ENCODE assay signal across 8 cellular contexts in the genomic region with DNA sequence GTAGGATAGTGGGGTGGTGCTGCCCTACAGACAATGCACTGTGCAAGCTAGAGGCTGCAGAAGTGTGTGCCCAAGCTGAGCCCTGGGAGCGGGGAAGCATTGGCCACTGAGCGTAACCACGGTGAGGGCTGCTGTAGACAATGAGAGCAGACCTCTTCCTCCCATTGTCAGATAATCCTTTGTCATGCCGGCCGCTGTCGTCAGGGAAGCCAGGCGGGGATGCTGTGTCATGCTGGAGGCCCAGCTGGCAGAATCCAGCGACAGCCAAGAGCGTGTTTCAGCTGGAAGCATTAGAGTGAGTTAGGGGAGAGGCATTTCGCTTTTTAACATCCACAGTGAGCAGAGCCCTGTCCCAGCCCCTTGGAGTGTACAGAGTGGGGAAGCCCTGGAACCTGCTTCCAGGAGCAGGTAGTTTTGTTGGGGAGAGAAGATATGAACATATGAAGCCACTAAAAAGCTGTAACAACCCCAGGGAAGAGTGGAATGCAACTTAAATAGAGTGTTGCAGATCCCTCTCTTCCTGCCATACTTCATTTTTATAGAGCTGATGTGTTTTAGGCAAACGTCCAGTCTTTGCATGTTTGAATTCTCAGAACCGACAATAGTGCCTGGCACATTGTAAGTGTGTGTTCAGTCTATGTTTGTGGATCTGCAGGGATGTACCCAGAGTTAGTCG. TPM values are rescaled to one million over a fixed set of nuclear protein-coding genes. Genes with fewer than 3 reads are reported as not detected.
DNase-seq lines count a peak whose midpoint lies in the region; ATAC-seq and TF ChIP-seq lines count a peak whose summit lies in the region.

No MANE protein-coding gene starts in this region.

- peak overlapping the region; percentile 93 to 96 (median 95) for H3K27ac Mint-ChIP-seq in nephron
- no peak overlapping the region for H3K27ac Mint-ChIP-seq in stimulated activated effector memory CD8-positive, alpha-beta T cell treated with anti-CD3 and anti-CD28 coated beads, Interleukin-12 subunit alpha, Interleukin-12 subunit beta, amount 100 ng/mL, for 72 hours

- H3K9me3 ChIP-seq in SJCRH30 (replicated peaks): no peaks in the 10 kb centered on the region

- H3K4me1 Mint-ChIP-seq in nephron: peaks cover 85% of the 10 kb centered on the region
- peaks cover 11% of the 10 kb centered on the region for H3K4me1 Mint-ChIP-seq in stimulated activated effector memory CD8-positive, alpha-beta T cell treated with anti-CD3 and anti-CD28 coated beads, Interleukin-12 subunit alpha, Interleukin-12 subunit beta, amount 100 ng/mL, for 72 hours

- ATAC-seq in stimulated activated effector memory CD8-positive, alpha-beta T cell treated with anti-CD3 and anti-CD28 coated beads, Interleukin-12 subunit alpha, Interleukin-12 subunit beta, amount 100 ng/mL, for 72 hours: no peak

- H3K4me1 ChIP-seq in SJCRH30: peaks cover 46% of the 10 kb centered on the region

- DNase-seq in GM03348 (ENCODE audit: low spot score) (peak; percentile 72), SJCRH30 (peak; percentile 30 to 37), fibroblast of the aortic adventitia (ENCODE audit: low read depth) (peak; percentile 79), NCI-H226 (no peak)
- no peak for DNase-seq in stimulated activated effector memory CD8-positive, alpha-beta T cell treated with anti-CD3 and anti-CD28 coated beads, Interleukin-12 subunit alpha, Interleukin-12 subunit beta, amount 100 ng/mL, for 72 hours (ENCODE audit: low spot score in 2 of 2)
- no peak for DNase-seq in activated naive CD4-positive, alpha-beta T cell (lab: John Stamatoyannopoulos, UW)
- no peak for DNase-seq in activated CD4-positive, CD25-positive, alpha-beta regulatory T cell (lab: John Stamatoyannopoulos, UW)

- peaks cover under 1% of the 10 kb centered on the region for H3K36me3 Mint-ChIP-seq in nephron (ENCODE audit: low read depth)
- peaks cover 5% of the 10 kb centered on the region for H3K36me3 Mint-ChIP-seq in stimulated activated effector memory CD8-positive, alpha-beta T cell treated with anti-CD3 and anti-CD28 coated beads, Interleukin-12 subunit alpha, Interleukin-12 subunit beta, amount 100 ng/mL, for 72 hours

- H3K4me3 Mint-ChIP-seq in nephron: peak overlapping the region; percentile 16 to 69 (median 29)
- no peak overlapping the region for H3K4me3 Mint-ChIP-seq in stimulated activated effector memory CD8-positive, alpha-beta T cell treated with anti-CD3 and anti-CD28 coated beads, Interleukin-12 subunit alpha, Interleukin-12 subunit beta, amount 100 ng/mL, for 72 hours

- H3K27ac ChIP-seq in SJCRH30: no peak overlapping the region

- peaks cover 9% of the 10 kb centered on the region for H3K27me3 Mint-ChIP-seq in nephron (ENCODE audit: low read depth)

- no peaks in the 10 kb centered on the region for H3K9me3 Mint-ChIP-seq in nephron
- no peaks in the 10 kb centered on the region for H3K9me3 Mint-ChIP-seq in stimulated activated effector memory CD8-positive, alpha-beta T cell treated with anti-CD3 and anti-CD28 coated beads, Interleukin-12 subunit alpha, Interleukin-12 subunit beta, amount 100 ng/mL, for 72 hours

- H3K27me3 ChIP-seq in SJCRH30: no peaks in the 10 kb centered on the region

- TF ChIP-seq CTCF in fibroblast of the aortic adventitia (IDR thresholded peaks at IDR 0.05; ENCODE audit: insufficient read depth, low read length) (no peak), nephron (IDR thresholded peaks at IDR 0.05; ENCODE audit: unreplicated experiment in 3 of 3) (no peak)

- no peak overlapping the region for H3K4me3 ChIP-seq in SJCRH30
- no peak overlapping the region for H3K4me3 ChIP-seq in fibroblast of the aortic adventitia (ENCODE audit: low read depth, low read length)

- no peaks in the 10 kb centered on the region for H3K36me3 ChIP-seq in SJCRH30

RNA-seq across cellular contexts. Expression of gene CTIF, which starts 7.0 kb away (rescaled TPM):
- 13.6 and 14.6 TPM in 2 replicates for total RNA-seq in SJCRH30 (2014; rRNA removed; shearing (Covaris generic))
- total RNA-seq in fibroblast of the aortic adventitia (ENCODE audit: low replicate concordance): 29.0 and 30.7 TPM in 2 replicates

Comparison
In these comparisons a context has a peak if more than half of its experiments do, and no peak if none do; other contexts are left out.
1. DNase-seq: peak in GM03348 (single experiment), SJCRH30 (2 of 2) and fibroblast of the aortic adventitia (single experiment); none in NCI-H226 (single experiment), stimulated activated effector memory CD8-positive, alpha-beta T cell treated with anti-CD3 and anti-CD28 coated beads, Interleukin-12 subunit alpha, Interleukin-12 subunit beta, amount 100 ng/mL, for 72 hours (0 of 2), activated naive CD4-positive, alpha-beta T cell (0 of 4) and activated CD4-positive, CD25-positive, alpha-beta regulatory T cell (0 of 4).